27 cellular contexts compared by ENCODE assay signal in genomic region chr19:30095171-30095570, GRCh38.
"Had no signal": no experiment of that assay in that cellular context is flagged by ENCODE, and none has a peak within 500 bp of the region (broad histone marks: within the 10 kb centered on the region; RNA-seq: fewer than 3 reads in every experiment).

No MANE protein-coding gene starts in this region.

- H3K27ac ChIP-seq: body of pancreas, breast epithelium, RWPE1, SJSA1 had no signal

- ATAC-seq: activated CD8-positive, alpha-beta T cell treated with anti-CD3 and anti-CD28 coated beads, Interleukin-2, amount 10 ng/mL, durations not matched to agents 7 days and 5 days; body of pancreas; PC-3 had no signal

- H3K4me1 ChIP-seq: body of pancreas, breast epithelium, SJSA1 had no signal

- H3K27me3 ChIP-seq: body of pancreas, MG63, SJSA1 had no signal

- H3K9me3 ChIP-seq: body of pancreas, breast epithelium, MG63, SJSA1, SK-N-SH had no signal

- H3K36me3 ChIP-seq: breast epithelium, MG63, SJSA1 had no signal

- DNase-seq: activated CD4-positive, alpha-beta T cell treated with anti-CD3 and anti-CD28 coated beads, Interleukin-2, amount 10 ng/mL, durations not matched to agents 24 days and 14 days; activated CD4-positive, alpha-beta T cell treated with anti-CD3 and anti-CD28 coated beads, Interleukin-2, amount 50 U/mL, for 4 hours; activated CD8-positive, alpha-beta T cell treated with anti-CD3 and anti-CD28 coated beads, Interleukin-2, amount 10 ng/mL, durations not matched to agents 7 days and 5 days; activated gamma-delta T cell; activated naive CD4-positive, alpha-beta T cell treated with Interleukin-2 at 50 U/mL for 16 hours; activated naive CD8-positive, alpha-beta T cell treated with anti-CD3 and anti-CD28 coated beads, Interleukin-2, amount 10 ng/mL, durations not matched to agents 7 days and 5 days; activated T-cell treated with anti-CD3 and anti-CD28 coated beads, Interleukin-2, amount 50 U/mL, for 24 hours; amygdala; body of pancreas; caudate nucleus; Kasumi-1; KG1; MG63; NCI-H1048; NCI-H1105 treated with DMSO at 0.1 percent for 48 hours; NCI-H1436; NCI-H1694; NCI-H2029; NCI-H345; NCI-H524 treated with DMSO at 0.1 percent for 48 hours; NK-92 treated with Interleukin-12 subunit alpha and Interleukin-12 subunit beta, amount 100 ng/mL, for 24 hours; PC-3; SHP77 treated with DMSO at 0.1 percent for 48 hours; SK-N-SH had no signal

- H3K4me3 ChIP-seq: body of pancreas, breast epithelium, MG63, SJSA1 had no signal
